ENCODE assay signal across 8 cellular contexts in the genomic region with DNA sequence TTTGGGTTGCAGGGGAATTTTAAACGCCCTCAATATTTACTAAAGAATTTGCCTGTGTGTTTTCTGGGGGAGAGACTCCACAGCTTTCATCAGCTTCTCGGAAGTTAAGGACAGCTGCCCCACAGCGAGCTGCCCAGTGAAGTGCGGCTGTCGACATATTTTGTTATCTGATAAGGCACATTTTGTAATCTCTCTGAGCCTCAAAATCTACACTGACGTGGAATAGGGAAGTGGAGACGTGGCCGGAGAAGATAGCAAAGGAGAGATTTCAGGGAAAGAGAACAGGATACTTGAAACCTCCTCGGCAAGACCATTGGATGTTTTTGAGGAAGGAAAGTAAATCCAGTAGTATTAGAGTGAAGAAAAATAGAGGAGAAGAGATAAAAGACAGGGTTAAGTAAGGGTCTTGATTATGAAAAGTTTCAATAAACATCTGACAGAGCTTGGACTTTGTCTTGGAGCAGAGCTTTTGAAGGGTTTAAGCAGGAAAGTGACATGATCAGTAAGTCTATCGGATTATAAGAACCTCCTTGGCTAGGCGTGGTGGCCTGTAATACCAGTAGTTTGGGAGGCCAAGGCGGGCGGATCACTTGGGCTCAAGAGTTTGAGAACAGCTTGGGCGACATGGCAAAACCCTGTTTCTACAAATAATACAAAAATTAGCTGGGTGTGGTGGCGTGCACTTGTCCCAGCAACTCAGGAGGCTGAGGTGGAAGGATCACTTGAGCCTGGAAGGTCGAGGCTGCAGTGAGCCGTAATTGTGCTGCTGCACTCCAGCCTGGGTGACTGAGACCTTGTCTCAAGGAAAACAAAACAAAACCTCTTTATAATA. TPM values are rescaled to one million over a fixed set of nuclear protein-coding genes. Genes with fewer than 3 reads are reported as not detected.
DNase-seq lines count a peak whose midpoint lies in the region; ATAC-seq and TF ChIP-seq lines count a peak whose summit lies in the region.

No MANE protein-coding gene starts in this region.

- peak overlapping the region; percentile 87 for H3K27ac ChIP-seq in osteoblast (ENCODE audit: low read depth, low read length)

- H2AFZ ChIP-seq in osteoblast (ENCODE audit: low read length): peak overlapping the region; percentile 99

- peaks cover 42% of the 10 kb centered on the region for H3K79me2 ChIP-seq in osteoblast (ENCODE audit: insufficient read depth, low read length)

- no peaks in the 10 kb centered on the region for H4K20me1 ChIP-seq in osteoblast (ENCODE audit: insufficient read depth, low read length)

- no peaks in the 10 kb centered on the region for H3K36me3 ChIP-seq in osteoblast (ENCODE audit: insufficient read depth, low read length)

- ATAC-seq in GM19397 (IDR thresholded peaks at IDR 0.05; ENCODE audit: unreplicated experiment) (peak; percentile 1), HG03521 (IDR thresholded peaks at IDR 0.05; ENCODE audit: unreplicated experiment) (peak; percentile 2)

- H3K9me3 ChIP-seq in osteoblast (ENCODE audit: low read depth, low read length): no peaks in the 10 kb centered on the region

- DNase-seq in AML-193 (lab: John Stamatoyannopoulos, UW): peak; percentile 50 to 63
- DNase-seq in UCSD-AML1 (lab: John Stamatoyannopoulos, UW; ENCODE audit: unreplicated experiment): peak; percentile 70
- DNase-seq in fibroblast of pulmonary artery (ENCODE audit: low read depth): peak; percentile 81
- peak; percentile 71 for DNase-seq in osteoblast (ENCODE audit: insufficient read length, low spot score, missing footprints)
- no peak for DNase-seq in GM10266 (ENCODE audit: extremely low spot score)
- DNase-seq in NCI-H1694 treated with DMSO at 0.1 percent for 48 hours (lab: John Stamatoyannopoulos, UW): no peak

- no peaks in the 10 kb centered on the region for H3K27me3 ChIP-seq in osteoblast (ENCODE audit: insufficient read depth, low read length)

- TF ChIP-seq CTCF in fibroblast of pulmonary artery (IDR thresholded peaks at IDR 0.05; ENCODE audit: low read length, missing control alignments) (no peak), osteoblast (IDR thresholded peaks at IDR 0.05; ENCODE audit: extremely low read depth, low read depth, low read length) (no peak), GM10266 (IDR thresholded peaks at IDR 0.05; ENCODE audit: control insufficient read depth, insufficient read depth, low read depth, missing control alignments) (no peak)

- H3K4me3 ChIP-seq in fibroblast of pulmonary artery (replicated peaks; ENCODE audit: low read depth, low read length) (peak overlapping the region; percentile 84), osteoblast (ENCODE audit: insufficient read depth, low read length) (peak overlapping the region; percentile 93)

- peak overlapping the region; percentile 86 for H3K4me2 ChIP-seq in osteoblast (ENCODE audit: insufficient read depth, low read length)

- H3K4me1 ChIP-seq in osteoblast (ENCODE audit: insufficient read depth, low read length): peaks cover 12% of the 10 kb centered on the region

RNA-seq across cellular contexts. Expression of a gene that starts 1.1 kb away (rescaled TPM):
- 11.9 and 13.8 TPM in 2 replicates for total RNA-seq in osteoblast

RNA-seq across cellular contexts. Expression of a gene that starts 56.1 kb away (rescaled TPM):
- total RNA-seq in osteoblast: 104 and 109 TPM in 2 replicates

Comparison
In these comparisons a context has a peak if more than half of its experiments do, and no peak if none do; other contexts are left out.
1. DNase-seq: peak in AML-193 (2 of 2), UCSD-AML1 (single experiment), fibroblast of pulmonary artery (single experiment) and osteoblast (single experiment); none in GM10266 (single experiment) and NCI-H1694 treated with DMSO at 0.1 percent for 48 hours (single experiment).